In the genomic region with DNA sequence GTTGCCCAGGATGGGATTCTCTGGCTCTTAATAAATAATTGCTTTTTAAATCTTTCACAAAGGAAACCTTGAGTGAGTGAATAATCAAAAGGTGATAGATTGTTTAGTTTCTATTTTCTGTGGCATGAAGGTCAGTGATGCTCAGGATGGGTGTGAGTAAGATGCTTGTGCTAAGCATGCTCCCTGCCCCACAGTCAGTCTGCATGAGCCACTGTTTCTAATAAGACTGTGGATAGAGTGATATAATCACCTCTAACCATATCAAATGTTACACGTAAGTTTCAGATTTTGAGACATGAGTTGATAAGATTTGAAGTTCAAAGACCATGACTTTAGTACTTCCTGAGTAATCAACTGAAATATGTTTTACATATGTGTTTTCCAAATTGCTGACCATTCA, we compare ENCODE assay signal across 8 cellular contexts. TPM values are rescaled to one million over a fixed set of nuclear protein-coding genes. Genes with fewer than 3 reads are reported as not detected.
"Had no signal": no experiment of that assay in that cellular context is flagged by ENCODE, and none has a peak within 500 bp of the region (broad histone marks: within the 10 kb centered on the region; RNA-seq: fewer than 3 reads in every experiment).

No MANE protein-coding gene starts in this region.

- H3K9me3 Mint-ChIP-seq: GM23338, IgD-negative memory B cell had no signal

- H3K4me3 ChIP-seq: GM23338 had no signal

- FAIRE-seq: H1, H54, HTR-8/SVneo had no signal

- H3K4me2 ChIP-seq: GM23338 had no signal

- ATAC-seq: GM23338 had no signal

- H2AFZ ChIP-seq: GM23338 had no signal

- DNase-seq: H9, HCEC 1CT had no signal

- H3K27ac Mint-ChIP-seq: GM23338, IgD-negative memory B cell had no signal

RNA-seq across cellular contexts. Expression of a gene that starts 2.7 kb away (rescaled TPM):
- total RNA-seq: GM23338, H1, H9, HT-29 had no signal
- polyA plus RNA-seq: GM23338, H1, IgD-negative memory B cell had no signal

RNA-seq across cellular contexts. Expression of a gene that starts 21.1 kb away (rescaled TPM):
- total RNA-seq: GM23338, H1, H9, HT-29 had no signal
- polyA plus RNA-seq: GM23338, H1, IgD-negative memory B cell had no signal

RNA-seq across cellular contexts. Expression of a gene that starts 30.7 kb away (rescaled TPM):
- total RNA-seq: GM23338, H1, H9, HT-29 had no signal
- polyA plus RNA-seq: GM23338, H1, IgD-negative memory B cell had no signal

RNA-seq across cellular contexts. Expression of a gene that starts 36.2 kb away (rescaled TPM):
- total RNA-seq: HT-29 had no signal
